Comparison of ENCODE assay signal across 8 cellular contexts in genomic region chr20:50191065-50191565, GRCh38. TPM values are rescaled to one million over a fixed set of nuclear protein-coding genes. Genes with fewer than 3 reads are reported as not detected.
DNase-seq lines count a peak whose midpoint lies in the region; ATAC-seq and TF ChIP-seq lines count a peak whose summit lies in the region.

No MANE protein-coding gene starts in this region.

- no peak for TF ChIP-seq CTCF in GM13977 (IDR thresholded peaks at IDR 0.05; ENCODE audit: extremely low read depth, insufficient read depth, missing control alignments)
- no peak for TF ChIP-seq CTCF in Panc1 (IDR thresholded peaks at IDR 0.05)
- no peak for TF ChIP-seq CTCF in vagina (IDR thresholded peaks at IDR 0.05)

- in situ Hi-C loops in GM13977 (cut with MboI; ENCODE audit: low pct_unique_long_range_greater_than_20kb, low sequenced_read_pairs, unreplicated experiment) (loop anchor here (25.0 kb wide), 1 partner anchor 204 kb away; the partner anchor contains the start of gene SNAI1), Panc1 (cut with HindIII; ENCODE audit: low pct_unique_long_range_greater_than_20kb, low sequenced_read_pairs) (no loop called here)

- H3K9me3 ChIP-seq in Panc1 (ENCODE audit: control insufficient read depth, insufficient read depth, low read depth, low read length) (no peaks in the 10 kb centered on the region), vagina (no peaks in the 10 kb centered on the region)

- H3K27ac ChIP-seq in Panc1 (ENCODE audit: low read length) (no peak overlapping the region), vagina (peak overlapping the region; percentile 100)

- peak; percentile 69 for DNase-seq in GM13977 (ENCODE audit: low spot score)
- no peak for DNase-seq in Panc1 (ENCODE audit: low read depth, low spot score)
- peak; percentile 86 for DNase-seq in activated effector memory CD4-positive, alpha-beta T cell treated with anti-CD3 and anti-CD28 coated beads, Interleukin-2, amount 50 U/mL, for 16 hours
- DNase-seq in glomerular visceral epithelial cell (ENCODE audit: extremely low spot score) = peak; percentile 69
- peak; percentile 93 for DNase-seq in posterior vena cava (ENCODE audit: low spot score)
- peak in 1 of 2 donors; percentile 93 for DNase-seq in vagina (ENCODE audit: extremely low spot score in 2 of 2)

- intact Hi-C loops in Panc1 (cut with micrococcal nuclease; ENCODE audit: unreplicated experiment) = no loop called here
- intact Hi-C loops in posterior vena cava (cut with DNase I) = loop anchor here (1.0 to 10.0 kb wide), 5 partner anchors 94 to 191 kb away; no protein-coding TSS in a partner anchor
- intact Hi-C loops in vagina (cut with DNase I) = loop anchor here (1.0 to 5.0 kb wide), 3 partner anchors 114 to 211 kb away; no protein-coding TSS in a partner anchor

- POLR2A ChIA-PET in Panc1 (lab: Charles Lee) = interaction anchor here (0.6 to 0.7 kb wide), 2 partner anchors 33 to 480 kb away, joined by 3 to 6 read pairs; no protein-coding TSS in a partner anchor

- ATAC-seq in HG02970 (IDR thresholded peaks at IDR 0.05; ENCODE audit: low FRiP score, unreplicated experiment) (peak; percentile 13), Panc1 (peak; percentile 59), HG03378 (IDR thresholded peaks at IDR 0.05; ENCODE audit: unreplicated experiment) (no peak)

- no TSS peak for BruUV-seq in Panc1 (replicated peaks; lab: Mats Ljungman, UMichigan)

- CTCF ChIA-PET in Panc1 (lab: Charles Lee) = interaction anchor here (0.6 to 0.7 kb wide), 2 partner anchors 122 to 273 kb away, joined by 5 read pairs; no protein-coding TSS in a partner anchor

- H3K36me3 ChIP-seq in Panc1 (ENCODE audit: control insufficient read depth, insufficient read depth, low read length) (peaks cover 2% of the 10 kb centered on the region; the same call in 1 of the 2 replicates), vagina (peaks cover 0 to 15% of the 10 kb centered on the region in 2 donors)

- H3K4me1 ChIP-seq in Panc1 (ENCODE audit: control insufficient read depth, insufficient read depth, low read length) = peaks cover 48% of the 10 kb centered on the region
- H3K4me1 ChIP-seq in vagina = peaks cover 56% of the 10 kb centered on the region

- H3K4me3 ChIP-seq in Panc1 (ENCODE audit: low read depth in 2 of 2, low read length in 2 of 2) (peak overlapping the region; percentile 89 to 97), vagina (peak overlapping the region; percentile 88 to 98)

- TF ChIP-seq POLR2A in vagina (IDR thresholded peaks at IDR 0.05) = no peak

- no peaks in the 10 kb centered on the region for H3K27me3 ChIP-seq in Panc1 (ENCODE audit: control insufficient read depth, insufficient read depth, low read length)
- H3K27me3 ChIP-seq in vagina = no peaks in the 10 kb centered on the region

RNA-seq across cellular contexts. Expression of gene CEBPB, which starts 0.5 kb away (rescaled TPM):
- 52.1 TPM for total RNA-seq in Panc1 (2021; ENCODE audit: unreplicated experiment)
- polyA plus RNA-seq in Panc1 (2012; ENCODE audit: insufficient read length) = 80.9 TPM
- total RNA-seq in posterior vena cava = 100 to 1,000 TPM in 1 of 2 donors, 10 to 100 TPM in 1; 95.5 to 170 TPM
- 264 TPM for total RNA-seq in vagina

RNA-seq across cellular contexts. Expression of gene PEDS1, which starts 37.6 kb away (rescaled TPM):
- total RNA-seq in Panc1 (2021; ENCODE audit: unreplicated experiment) = 88.9 TPM
- 209 TPM for polyA plus RNA-seq in Panc1 (2012; ENCODE audit: insufficient read length)
- 10 to 100 TPM; 31.5 to 35.5 TPM for total RNA-seq in posterior vena cava
- total RNA-seq in vagina = 25.5 TPM
